Comparison of ENCODE assay signal across 9 cellular contexts in genomic region chr9:21235468-21236359, GRCh38. TPM values are rescaled to one million over a fixed set of nuclear protein-coding genes. Genes with fewer than 3 reads are reported as not detected.
DNase-seq lines count a peak whose midpoint lies in the region; ATAC-seq and TF ChIP-seq lines count a peak whose summit lies in the region.
"Not testable (repeated sequence)": the region's sequence is repeated elsewhere in the genome, so short reads cannot be mapped to it uniquely, and the experiment has no call there.
"Had no signal": no experiment of that assay in that cellular context is flagged by ENCODE, and none has a peak within 500 bp of the region (broad histone marks: within the 10 kb centered on the region; RNA-seq: fewer than 3 reads in every experiment).

No MANE protein-coding gene starts in this region.

- dilution Hi-C loops in mammary epithelial cell (cut with HindIII; ENCODE audit: low sequenced_read_pairs), result not testable (repeated sequence)

- not testable (repeated sequence) for H3K4me1 ChIP-seq in mammary epithelial cell (ENCODE audit: insufficient read depth, low read length)

- H3K27me3 ChIP-seq in mammary epithelial cell (ENCODE audit: insufficient read depth, low read length), result not testable (repeated sequence)

- not testable (repeated sequence) for BruUV-seq in mammary epithelial cell (replicated peaks; lab: Mats Ljungman, UMichigan)

- TF ChIP-seq CTCF in NB4 (IDR thresholded peaks at IDR 0.05; ENCODE audit: low read depth, low read length) (peak; percentile 96), mammary epithelial cell (conservative IDR thresholded peaks at IDR 0.05 in 1 of 2, IDR thresholded peaks at IDR 0.05 in 1 of 2; ENCODE audit: extremely low read depth in 1 of 2, insufficient read depth in 1 of 2, low read depth in 1 of 2, low read length in 2 of 2) (peak; percentile 56 to 72)

- DNase-seq in DMS 273 (lab: John Stamatoyannopoulos, UW; ENCODE audit: unreplicated experiment), result peak; percentile 62
- DNase-seq in NB4 (ENCODE audit: low read depth), result peak; percentile 85
- peak; percentile 30 for DNase-seq in mammary epithelial cell
- peak; percentile 56 for DNase-seq in iPS-NIHi7 (ENCODE audit: extremely low spot score)
- DNase-seq in stimulated activated CD4-positive, alpha-beta T cell treated with anti-CD3 and anti-CD28 coated beads, Interleukin-12 subunit alpha, Interleukin-12 subunit beta, amount 100 ng/mL, for 4 hours, result peak; percentile 7

- H3K4me3 ChIP-seq in NB4 (ENCODE audit: low read depth, low read length), result peak overlapping the region; percentile 1
- not testable (repeated sequence) for H3K4me3 ChIP-seq in mammary epithelial cell (replicated peaks in 1 of 3; ENCODE audit: insufficient read depth in 1 of 3, low read depth in 2 of 3, low read length in 3 of 3)

- H3K79me2 ChIP-seq in mammary epithelial cell (ENCODE audit: insufficient read depth, low read length), result not testable (repeated sequence)

- H2AFZ ChIP-seq in mammary epithelial cell (ENCODE audit: low read depth, low read length), result not testable (repeated sequence)

- not testable (repeated sequence) for TF ChIP-seq POLR2A in NB4 (IDR thresholded peaks at IDR 0.05; ENCODE audit: extremely low read depth, insufficient read length)

- in situ Hi-C loops in mammary epithelial cell (cut with MboI; ENCODE audit: low sequenced_read_pairs in 2 of 2), result loop anchor here in 1 of 2 donors (25.0 kb wide), 1 partner anchor 552 kb away; no protein-coding TSS in a partner anchor

- not testable (repeated sequence) for H3K4me2 ChIP-seq in mammary epithelial cell (ENCODE audit: insufficient read depth, low read depth, low read length)

- intact Hi-C loops in mammary epithelial cell (cut with micrococcal nuclease), result loop anchor here (1.0 to 5.0 kb wide), 4 partner anchors 162 to 577 kb away; no protein-coding TSS in a partner anchor

- not testable (repeated sequence) for H4K20me1 ChIP-seq in mammary epithelial cell (ENCODE audit: insufficient read depth, low read length)

- not testable (repeated sequence) for H3K27ac ChIP-seq in mammary epithelial cell (ENCODE audit: insufficient read depth, low read depth, low read length)

- not testable (repeated sequence) for H3K36me3 ChIP-seq in mammary epithelial cell (ENCODE audit: insufficient read depth, low read length)

- 34% methylated on average over 8 of the region's 8 CpGs for WGBS in mammary epithelial cell (ENCODE audit: low coverage, missing lambda C conversion rate)

- not testable (repeated sequence) for H3K9ac ChIP-seq in mammary epithelial cell (ENCODE audit: insufficient read depth, low read length)

- CTCF ChIA-PET in mammary epithelial cell (lab: Charles Lee; ENCODE audit: low non-redundant PET), result interaction anchor here (0.6 to 0.7 kb wide), 5 partner anchors 43 to 1069 kb away, joined by 3 to 4 read pairs (median 3); no protein-coding TSS in a partner anchor

- H3K9me3 ChIP-seq in mammary epithelial cell (replicated peaks; ENCODE audit: insufficient read depth, low read length), result not testable (repeated sequence)

- ATAC-seq in GM19328 (IDR thresholded peaks at IDR 0.05; ENCODE audit: unreplicated experiment), result peak; percentile 81
- peak; percentile 82 for ATAC-seq in HG02973 (IDR thresholded peaks at IDR 0.05; ENCODE audit: unreplicated experiment)
- peak; percentile 94 for ATAC-seq in SK-N-SH treated with all-trans-retinoic acid at 6 μM for 48 hours

RNA-seq across cellular contexts. Expression of gene IFNA14, which starts 4.1 kb away (rescaled TPM):
- not detected for total RNA-seq in mammary epithelial cell
- polyA plus RNA-seq in mammary epithelial cell, result not detected
- polyA minus RNA-seq in mammary epithelial cell, result not detected
- total RNA-seq: frontal cortex had no signal

RNA-seq across cellular contexts. Expression of gene IFNA17, which starts 7.7 kb away (rescaled TPM):
- not detected for total RNA-seq in mammary epithelial cell
- not detected for polyA plus RNA-seq in mammary epithelial cell
- polyA minus RNA-seq in mammary epithelial cell, result not detected
- total RNA-seq: frontal cortex had no signal

RNA-seq across cellular contexts. Expression of gene IFNA16, which starts 18.6 kb away (rescaled TPM):
- total RNA-seq in mammary epithelial cell, result not detected
- not detected for polyA plus RNA-seq in mammary epithelial cell
- not detected for polyA minus RNA-seq in mammary epithelial cell
- total RNA-seq: frontal cortex had no signal

RNA-seq across cellular contexts. Expression of gene IFNA10, which starts 28.8 kb away (rescaled TPM):
- total RNA-seq in mammary epithelial cell, result not detected
- polyA plus RNA-seq in mammary epithelial cell, result not detected
- polyA minus RNA-seq in mammary epithelial cell, result not detected
- total RNA-seq: frontal cortex had no signal

RNA-seq across cellular contexts. Expression of gene IFNA7, which starts 33.7 kb away (rescaled TPM):
- total RNA-seq in mammary epithelial cell, result not detected
- not detected for polyA plus RNA-seq in mammary epithelial cell
- not detected for polyA minus RNA-seq in mammary epithelial cell
- total RNA-seq: frontal cortex had no signal

Comparison
In these comparisons a context has a peak if more than half of its experiments do, and no peak if none do; other contexts are left out.
1. DNase-seq: peak in every context shown above with its lines; median percentile 85 in NB4; 62 in DMS 273; 56 in iPS-NIHi7; 30 in mammary epithelial cell; 7 in stimulated activated CD4-positive, alpha-beta T cell treated with anti-CD3 and anti-CD28 coated beads, Interleukin-12 subunit alpha, Interleukin-12 subunit beta, amount 100 ng/mL, for 4 hours.